14 cellular contexts compared by ENCODE assay signal in the genomic region with DNA sequence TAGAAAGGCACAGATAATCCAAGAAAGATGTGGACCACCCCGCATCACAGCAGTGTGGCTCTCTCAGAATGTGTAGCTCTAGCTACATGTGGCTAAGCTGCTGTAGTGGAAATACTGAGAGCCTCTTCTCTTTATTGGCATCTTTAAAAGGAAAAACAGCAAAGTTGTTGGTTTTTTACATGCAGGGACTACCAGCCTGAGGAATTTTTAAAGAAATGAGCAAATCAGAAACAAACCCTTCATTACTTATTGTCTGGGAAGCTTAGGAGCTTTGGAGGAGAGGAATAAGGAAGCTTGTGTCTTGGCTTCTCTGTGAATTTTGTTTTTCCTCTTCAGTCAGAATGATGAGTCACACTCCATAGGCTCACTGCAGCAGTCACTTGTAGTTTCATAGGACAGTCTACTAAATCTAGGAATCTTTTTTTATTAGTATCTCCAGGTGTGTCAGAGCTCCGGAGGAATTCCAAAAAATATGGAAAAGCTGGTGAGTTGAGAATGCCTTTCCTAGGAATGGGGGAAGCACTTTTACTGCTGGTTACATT. TPM values are rescaled to one million over a fixed set of nuclear protein-coding genes. Genes with fewer than 3 reads are reported as not detected.
DNase-seq lines count a peak whose midpoint lies in the region; ATAC-seq and TF ChIP-seq lines count a peak whose summit lies in the region.
"Had no signal": no experiment of that assay in that cellular context is flagged by ENCODE, and none has a peak within 500 bp of the region (broad histone marks: within the 10 kb centered on the region; RNA-seq: fewer than 3 reads in every experiment).

No MANE protein-coding gene starts in this region.

- H3K9me3 ChIP-seq in adipocyte (ENCODE audit: control insufficient read depth, low read length), result no peaks in the 10 kb centered on the region
- no peaks in the 10 kb centered on the region for H3K9me3 ChIP-seq in smooth muscle cell (replicated peaks; ENCODE audit: low read depth)
- no peaks in the 10 kb centered on the region for H3K9me3 ChIP-seq in sigmoid colon
- H3K9me3 ChIP-seq: tibial nerve had no signal

- H3K9ac ChIP-seq in adipocyte (ENCODE audit: low read length) (peak overlapping the region; percentile 31), smooth muscle cell (ENCODE audit: low read depth) (no peak overlapping the region)
- H3K9ac ChIP-seq: neural progenitor cell had no signal

- no peaks in the 10 kb centered on the region for H4K20me1 ChIP-seq in smooth muscle cell (ENCODE audit: low read depth)

- H3F3A ChIP-seq in smooth muscle cell (ENCODE audit: low read depth), result no peaks in the 10 kb centered on the region

- peaks cover 14% of the 10 kb centered on the region for H3K4me1 ChIP-seq in adipocyte (ENCODE audit: control insufficient read depth, insufficient read depth, low read length)
- no peaks in the 10 kb centered on the region for H3K4me1 ChIP-seq in smooth muscle cell (ENCODE audit: low read depth)
- peaks cover 0 to 6% (median 0%) of the 10 kb centered on the region in 4 donors for H3K4me1 ChIP-seq in sigmoid colon
- H3K4me1 ChIP-seq: neural progenitor cell had no signal

- no peak overlapping the region for H2AFZ ChIP-seq in smooth muscle cell (ENCODE audit: low read depth)
- H2AFZ ChIP-seq: neural progenitor cell had no signal

- H3K27me3 Mint-ChIP-seq in activated T-cell treated with anti-CD3 and anti-CD28 coated beads, Interleukin-2, amount 50 U/mL, for 72 hours (ENCODE audit: low read depth), result no peaks in the 10 kb centered on the region

- H3K36me3 Mint-ChIP-seq in activated T-cell treated with anti-CD3 and anti-CD28 coated beads, Interleukin-2, amount 50 U/mL, for 72 hours (ENCODE audit: insufficient read depth in 2 of 2), result peaks cover 14 to 40% of the 10 kb centered on the region in 2 donors

- WGBS in smooth muscle cell (ENCODE audit: low lambda C conversion rate), result 87% methylated on average over 2 of the region's 2 CpGs
- WGBS in sigmoid colon, 2 donors, result 92 to 96% methylated on average over 2 of the region's 2 CpGs

- peak overlapping the region; percentile 68 for H3K27ac Mint-ChIP-seq in activated T-cell treated with anti-CD3 and anti-CD28 coated beads, Interleukin-2, amount 50 U/mL, for 72 hours
- H3K27ac Mint-ChIP-seq: neural progenitor cell had no signal

- no peak overlapping the region for H3K4me2 ChIP-seq in smooth muscle cell
- H3K4me2 ChIP-seq: neural progenitor cell had no signal

- H3K79me2 ChIP-seq in smooth muscle cell (ENCODE audit: low read depth), result no peaks in the 10 kb centered on the region

- no peak for TF ChIP-seq POLR2A in sigmoid colon (IDR thresholded peaks at IDR 0.05)

- H3K4me3 Mint-ChIP-seq in activated T-cell treated with anti-CD3 and anti-CD28 coated beads, Interleukin-2, amount 50 U/mL, for 72 hours, result no peak overlapping the region
- H3K4me3 Mint-ChIP-seq: neural progenitor cell had no signal

- H3K4me3 ChIP-seq in adipocyte (ENCODE audit: low read length), result no peak overlapping the region
- no peak overlapping the region for H3K4me3 ChIP-seq in fibroblast of the aortic adventitia (ENCODE audit: low read depth, low read length)
- no peak overlapping the region for H3K4me3 ChIP-seq in smooth muscle cell
- H3K4me3 ChIP-seq in sigmoid colon, result no peak overlapping the region
- H3K4me3 ChIP-seq: cardiac muscle cell, neural progenitor cell, tibial nerve had no signal

- H3K27me3 ChIP-seq in adipocyte (replicated peaks; ENCODE audit: control insufficient read depth, insufficient read depth, low read length) (no peaks in the 10 kb centered on the region), smooth muscle cell (ENCODE audit: low read depth) (no peaks in the 10 kb centered on the region), sigmoid colon (no peaks in the 10 kb centered on the region)
- H3K27me3 ChIP-seq: cardiac muscle cell, neural progenitor cell, tibial nerve had no signal

- peak overlapping the region; percentile 52 for H3K27ac ChIP-seq in smooth muscle cell (ENCODE audit: low read depth)
- H3K27ac ChIP-seq in sigmoid colon, result no peak overlapping the region
- H3K27ac ChIP-seq: cardiac muscle cell, neural progenitor cell, tibial nerve had no signal

- TF ChIP-seq CTCF in fibroblast of the aortic adventitia (IDR thresholded peaks at IDR 0.05; ENCODE audit: insufficient read depth, low read length) (no peak), smooth muscle cell (IDR thresholded peaks at IDR 0.05; ENCODE audit: borderline replicate concordance, insufficient read depth, poor library complexity, severe bottlenecking) (no peak), sigmoid colon (IDR thresholded peaks at IDR 0.05) (no peak)

- ATAC-seq in activated T-cell treated with anti-CD3 and anti-CD28 coated beads, Interleukin-2, amount 50 U/mL, for 72 hours (replicated peaks in 1 of 2), result no peak

- no peaks in the 10 kb centered on the region for H3K9me3 Mint-ChIP-seq in activated T-cell treated with anti-CD3 and anti-CD28 coated beads, Interleukin-2, amount 50 U/mL, for 72 hours
- H3K9me3 Mint-ChIP-seq: neural progenitor cell had no signal

- DNase-seq in activated T-cell treated with anti-CD3 and anti-CD28 coated beads, Interleukin-2, amount 50 U/mL, for 72 hours, result no peak
- DNase-seq in activated T-cell treated with anti-CD3 and anti-CD28 coated beads, Interleukin-2, amount 50 U/mL, for 48 hours, result no peak
- DNase-seq in adipocyte (ENCODE audit: low read depth), result peak; percentile 62
- DNase-seq in fibroblast of the aortic adventitia (ENCODE audit: low read depth), result peak; percentile 44
- DNase-seq in smooth muscle cell (lab: John Stamatoyannopoulos, UW; ENCODE audit: unreplicated experiment), result no peak
- DNase-seq in KG1 (lab: John Stamatoyannopoulos, UW), result no peak
- no peak for DNase-seq in posterior vena cava (ENCODE audit: low spot score)
- no peak for DNase-seq in sigmoid colon
- DNase-seq: activated CD4-positive, alpha-beta T cell treated with anti-CD3 and anti-CD28 coated beads for 1 hour; NCI-H1105 treated with DMSO at 0.1 percent for 48 hours; NCI-H345 had no signal

- no peaks in the 10 kb centered on the region for H3K4me1 Mint-ChIP-seq in activated T-cell treated with anti-CD3 and anti-CD28 coated beads, Interleukin-2, amount 50 U/mL, for 72 hours (ENCODE audit: low read depth)
- H3K4me1 Mint-ChIP-seq: neural progenitor cell had no signal

- H3K36me3 ChIP-seq in adipocyte (ENCODE audit: control insufficient read depth, insufficient read depth, low read length, severe bottlenecking) (peaks cover 2% of the 10 kb centered on the region), smooth muscle cell (ENCODE audit: low read depth) (peaks cover 3% of the 10 kb centered on the region), sigmoid colon (no peaks in the 10 kb centered on the region)
- H3K36me3 ChIP-seq: cardiac muscle cell, tibial nerve had no signal

- TF ChIP-seq EP300 in sigmoid colon (IDR thresholded peaks at IDR 0.05), result no peak

- intact Hi-C loops in posterior vena cava (cut with DNase I) (no loop called here), sigmoid colon (cut with DNase I) (no loop called here)

RNA-seq across cellular contexts. Expression of a gene that starts 27.5 kb away (rescaled TPM):
- 10 to 100 TPM; 71.5 to 74.1 TPM for total RNA-seq in activated T-cell treated with anti-CD3 and anti-CD28 coated beads, Interleukin-2, amount 50 U/mL, for 72 hours
- total RNA-seq in fibroblast of the aortic adventitia (ENCODE audit: low replicate concordance) (40.3 and 69.7 TPM in 2 replicates), smooth muscle cell (26.6 and 34.3 TPM in 2 replicates), posterior vena cava (10 to 100 TPM; 45.6 to 47.9 TPM), sigmoid colon (10 to 100 TPM; 37.7 to 43.4 (median 39.8) TPM)
- polyA plus RNA-seq in smooth muscle cell (41.6 and 50.7 TPM in 2 replicates), sigmoid colon (10 to 100 TPM; 25.2 to 43.2 (median 28.0) TPM)

Comparison
In these comparisons a context has a peak if more than half of its experiments do, and no peak if none do; other contexts are left out.
1. DNase-seq: peak in adipocyte (single experiment) and fibroblast of the aortic adventitia (single experiment); none in activated T-cell treated with anti-CD3 and anti-CD28 coated beads, Interleukin-2, amount 50 U/mL, for 72 hours (0 of 2), activated T-cell treated with anti-CD3 and anti-CD28 coated beads, Interleukin-2, amount 50 U/mL, for 48 hours (0 of 2), smooth muscle cell (single experiment), KG1 (single experiment), posterior vena cava (single experiment) and sigmoid colon (single experiment).